8 cellular contexts compared by ENCODE assay signal in the genomic region with DNA sequence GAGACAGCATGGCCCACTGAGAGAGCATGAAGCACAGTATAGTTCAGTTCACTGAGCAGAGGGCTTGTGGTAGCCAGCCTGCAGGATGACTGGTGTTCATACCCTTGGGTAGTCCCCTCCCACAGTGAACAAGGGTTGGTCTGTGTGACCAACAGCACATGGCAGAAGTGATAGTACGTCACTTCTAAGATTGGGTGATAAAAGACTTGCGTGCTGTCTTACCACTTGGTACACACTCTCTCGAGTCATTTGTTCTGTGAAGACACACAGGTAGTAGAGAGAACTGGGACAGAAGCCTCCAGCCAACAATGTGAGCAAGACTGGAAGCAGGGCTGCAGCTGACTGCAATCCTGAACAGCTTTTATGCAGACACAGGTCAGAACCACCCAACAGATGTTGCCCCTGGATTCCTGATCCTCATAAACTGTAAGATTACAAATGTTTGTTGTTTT. TPM values are rescaled to one million over a fixed set of nuclear protein-coding genes. Genes with fewer than 3 reads are reported as not detected.
DNase-seq lines count a peak whose midpoint lies in the region; ATAC-seq, FAIRE-seq and TF ChIP-seq lines count a peak whose summit lies in the region.

No MANE protein-coding gene starts in this region.

- TF ChIP-seq POLR2A in GM12892 (IDR thresholded peaks at IDR 0.05; ENCODE audit: low read depth, low read length): peak; percentile 89

- peaks cover 100% of the 10 kb centered on the region for H4K20me1 ChIP-seq in SK-N-SH (ENCODE audit: insufficient read depth)

- no peaks in the 10 kb centered on the region for H3K27me3 ChIP-seq in SK-N-SH (ENCODE audit: insufficient read depth)

- ATAC-seq in memory B cell (ENCODE audit: low read depth): peak; percentile 98

- no peak overlapping the region for H3K4me2 ChIP-seq in SK-N-SH

- no peak overlapping the region for H2AFZ ChIP-seq in SK-N-SH (ENCODE audit: low read depth)

- H3K36me3 ChIP-seq in SK-N-SH (replicated peaks in 1 of 2; ENCODE audit: control insufficient read depth in 1 of 2, insufficient read depth in 2 of 2, low read length in 1 of 2): peaks cover 0 to 6% of the 10 kb centered on the region in 2 experiments

- peaks cover 100% of the 10 kb centered on the region for H3K79me2 ChIP-seq in SK-N-SH (ENCODE audit: insufficient read depth)

- H3K4me3 ChIP-seq in SK-N-SH (ENCODE audit: low read depth in 2 of 2, low read length in 1 of 2): no peak overlapping the region

- peak; percentile 94 for FAIRE-seq in GM12892 (lab: Jason Lieb, UNC)

- H3K9me3 Mint-ChIP-seq in HFFc6 (no peaks in the 10 kb centered on the region), memory B cell (no peaks in the 10 kb centered on the region)
- H3K9me3 Mint-ChIP-seq in activated naive CD8-positive, alpha-beta T cell treated with anti-CD3 and anti-CD28 coated beads for 36 hours: no peaks in the 10 kb centered on the region

- H3K27ac Mint-ChIP-seq in HFFc6 (peak overlapping the region; percentile 28; the same call in 1 of the 2 replicates), memory B cell (peak overlapping the region; percentile 75)
- H3K27ac Mint-ChIP-seq in activated naive CD8-positive, alpha-beta T cell treated with anti-CD3 and anti-CD28 coated beads for 36 hours: peak overlapping the region; percentile 93

- no peak for TF ChIP-seq RAD21 in SK-N-SH (IDR thresholded peaks at IDR 0.05; ENCODE audit: low read length)

- peak; percentile 21 for DNase-seq in GM12892 (ENCODE audit: insufficient read length)
- DNase-seq in HFFc6: peak; percentile 49
- DNase-seq in SK-N-SH: no peak
- peak; percentile 80 for DNase-seq in activated naive CD8-positive, alpha-beta T cell treated with anti-CD3 and anti-CD28 coated beads for 36 hours
- DNase-seq in memory B cell (ENCODE audit: low spot score in 2 of 2): peak; percentile 27 to 48
- DNase-seq in stimulated activated naive CD4-positive, alpha-beta T cell treated with Interleukin-2 at 50 U/mL for 16 hours (lab: John Stamatoyannopoulos, UW): peak; percentile 77
- DNase-seq in putamen (ENCODE audit: low spot score): no peak
- no peak for DNase-seq in mesenteric fat pad (ENCODE audit: low spot score)

- no peaks in the 10 kb centered on the region for H3K9me2 ChIP-seq in SK-N-SH

- H3K27ac ChIP-seq in SK-N-SH (ENCODE audit: low read depth in 2 of 2, low read length in 1 of 2): peak overlapping the region in 1 of 2 experiments; percentile 43; a peak in 1 of 4 replicates

- TF ChIP-seq CTCF in HFFc6 (IDR thresholded peaks at IDR 0.05): no peak
- no peak for TF ChIP-seq CTCF in SK-N-SH (IDR thresholded peaks at IDR 0.05)

- H3K36me3 Mint-ChIP-seq in HFFc6 (ENCODE audit: low read depth): peaks cover 5% of the 10 kb centered on the region
- peaks cover 51% of the 10 kb centered on the region for H3K36me3 Mint-ChIP-seq in activated naive CD8-positive, alpha-beta T cell treated with anti-CD3 and anti-CD28 coated beads for 36 hours
- H3K36me3 Mint-ChIP-seq in memory B cell: peaks cover 14% of the 10 kb centered on the region

- H3K4me1 Mint-ChIP-seq in HFFc6 (ENCODE audit: low read depth): peaks cover 76% of the 10 kb centered on the region
- H3K4me1 Mint-ChIP-seq in activated naive CD8-positive, alpha-beta T cell treated with anti-CD3 and anti-CD28 coated beads for 36 hours: peaks cover 89% of the 10 kb centered on the region
- peaks cover 69% of the 10 kb centered on the region for H3K4me1 Mint-ChIP-seq in memory B cell

- no peaks in the 10 kb centered on the region for H3K9me3 ChIP-seq in SK-N-SH

- H3K27me3 Mint-ChIP-seq in HFFc6 (ENCODE audit: insufficient read depth) (peaks cover 3% of the 10 kb centered on the region; the same call in 1 of the 2 replicates), memory B cell (no peaks in the 10 kb centered on the region)
- no peaks in the 10 kb centered on the region for H3K27me3 Mint-ChIP-seq in activated naive CD8-positive, alpha-beta T cell treated with anti-CD3 and anti-CD28 coated beads for 36 hours

- H3F3A ChIP-seq in SK-N-SH (replicated peaks; ENCODE audit: insufficient read depth): no peaks in the 10 kb centered on the region

- H3K4me3 Mint-ChIP-seq in HFFc6: no peak overlapping the region
- peak overlapping the region; percentile 76 for H3K4me3 Mint-ChIP-seq in activated naive CD8-positive, alpha-beta T cell treated with anti-CD3 and anti-CD28 coated beads for 36 hours
- peak overlapping the region; percentile 60 for H3K4me3 Mint-ChIP-seq in memory B cell

- no peak overlapping the region for H3K9ac ChIP-seq in SK-N-SH

- no peak for TF ChIP-seq EP300 in SK-N-SH (IDR thresholded peaks at IDR 0.05; ENCODE audit: borderline replicate concordance in 1 of 2, low read depth in 1 of 2, low read length in 1 of 2)

- H3K4me1 ChIP-seq in SK-N-SH (ENCODE audit: control insufficient read depth in 1 of 2, insufficient read depth in 2 of 2, low read depth in 1 of 2, low read length in 1 of 2): peaks cover 5 to 22% of the 10 kb centered on the region in 2 experiments; a peak in 3 of 4 replicates

- 62% methylated on average over 3 of the region's 3 CpGs for WGBS in SK-N-SH (ENCODE audit: low lambda C conversion rate)

- CTCF ChIA-PET in SK-N-SH (lab: Yijun Ruan, JAX): interaction anchor here (0.8 to 0.9 kb wide), 3 partner anchors 11 to 76 kb away, joined by 3 to 4 read pairs (median 3); no protein-coding TSS in a partner anchor

- POLR2A ChIA-PET in SK-N-SH (lab: Yijun Ruan, JAX): no interaction called here

TF ChIP-seq in SK-N-SH, 30 proteins besides CTCF, POLR2A, EP300 and RAD21:
- 0 out of 2 replicates have a peak, but pooled peaks have one; percentile 16 for TF ChIP-seq RCOR1 (IDR thresholded peaks at IDR 0.05; ENCODE audit: low read length)
- TF ChIP-seq MXI1 (IDR thresholded peaks at IDR 0.05; ENCODE audit: low read depth, low read length): peak; percentile 29; the same call in 1 of the 2 replicates
- no peak for TF ChIP-seq USF2 (IDR thresholded peaks at IDR 0.05; ENCODE audit: borderline replicate concordance, low read depth, low read length)
- TF ChIP-seq GATA2 (CRISPR knock-in tag; IDR thresholded peaks at IDR 0.05): no peak

RNA-seq across cellular contexts. Expression of gene EPC1, which starts 14.6 kb away (rescaled TPM):
- polyA plus RNA-seq in GM12892 (2012; ENCODE audit: missing spikeins): 19.4 TPM
- 10 to 100 TPM; 16.5 to 19.3 (median 17.5) TPM for total RNA-seq in HFFc6 (2021; fragmentation: NEBNext Ultra II Directional; extraction: Animal tissue kit (Norgen Biotek cat#: 25700))
- 21.8 and 30.2 TPM in 2 replicates for polyA plus RNA-seq in SK-N-SH (2012; rRNA removed)
- 18.6 and 19.0 TPM in 2 replicates for polyA plus RNA-seq in SK-N-SH (2012; cell fraction: cytosol; rRNA removed)
- polyA plus RNA-seq in SK-N-SH (2012; cell fraction: nucleus; rRNA removed): 47.6 and 58.4 TPM in 2 replicates
- 10 to 100 TPM; 32.1 to 33.1 TPM for total RNA-seq in activated naive CD8-positive, alpha-beta T cell treated with anti-CD3 and anti-CD28 coated beads for 36 hours
- 26.8 TPM for total RNA-seq in mesenteric fat pad

Comparison
In these comparisons a context has a peak if more than half of its experiments do, and no peak if none do; other contexts are left out.
1. DNase-seq: peak in GM12892 (single experiment), HFFc6 (single experiment), activated naive CD8-positive, alpha-beta T cell treated with anti-CD3 and anti-CD28 coated beads for 36 hours (single experiment), memory B cell (2 of 2) and stimulated activated naive CD4-positive, alpha-beta T cell treated with Interleukin-2 at 50 U/mL for 16 hours (single experiment); none in SK-N-SH (single experiment), putamen (single experiment) and mesenteric fat pad (single experiment).
2. H3K27ac Mint-ChIP-seq: peak in every context shown above with its lines; median percentile 93 in activated naive CD8-positive, alpha-beta T cell treated with anti-CD3 and anti-CD28 coated beads for 36 hours; 75 in memory B cell; 28 in HFFc6.